In genomic region chr17:40139566-40140058, GRCh38 we compare ENCODE assay signal across 8 cellular contexts. TPM values are rescaled to one million over a fixed set of nuclear protein-coding genes. Genes with fewer than 3 reads are reported as not detected.
A peak's percentile ranks its signal among the peaks of the same experiment; 100 is the strongest.
DNase-seq lines count a peak whose midpoint lies in the region; ATAC-seq and TF ChIP-seq lines count a peak whose summit lies in the region.

No MANE protein-coding gene starts in this region.

- H3K9me3 ChIP-seq in Caco-2 (no peaks in the 10 kb centered on the region), OCI-LY3 (ENCODE audit: insufficient read depth, low read length) (no peaks in the 10 kb centered on the region), endodermal cell (ENCODE audit: control insufficient read depth, low read length) (no peaks in the 10 kb centered on the region), neural cell (ENCODE audit: low read length) (no peaks in the 10 kb centered on the region)

- intact Hi-C loops in Caco-2 (cut with micrococcal nuclease; ENCODE audit: unreplicated experiment) = loop anchor here (1.0 kb wide), 1 partner anchor 26 kb away; no protein-coding TSS in a partner anchor

- no peaks in the 10 kb centered on the region for H3K27me3 Mint-ChIP-seq in Caco-2 (ENCODE audit: insufficient read depth, unreplicated experiment)
- H3K27me3 Mint-ChIP-seq in endodermal cell (ENCODE audit: insufficient read depth) = no peaks in the 10 kb centered on the region

- H3K4me1 ChIP-seq in Caco-2 = peaks cover 8% of the 10 kb centered on the region; the same call in 1 of the 2 replicates
- peaks cover 21% of the 10 kb centered on the region for H3K4me1 ChIP-seq in OCI-LY3 (ENCODE audit: low read length)
- peaks cover 6% of the 10 kb centered on the region for H3K4me1 ChIP-seq in endodermal cell (ENCODE audit: control insufficient read depth, insufficient read depth, low read length)

- H3K4me3 ChIP-seq in Caco-2 (ENCODE audit: low read depth, low read length) = peak overlapping the region; percentile 53
- H3K4me3 ChIP-seq in OCI-LY3 (ENCODE audit: low read length) = peak overlapping the region; percentile 81
- H3K4me3 ChIP-seq in endodermal cell (ENCODE audit: low read length) = peak overlapping the region; percentile 97
- H3K4me3 ChIP-seq in neural cell (ENCODE audit: low read length) = peak overlapping the region; percentile 78

- BruUV-seq in Caco-2 (replicated peaks; lab: Mats Ljungman, UMichigan) = TSS peak; percentile 68

- H3K36me3 Mint-ChIP-seq in Caco-2 (ENCODE audit: insufficient read depth, unreplicated experiment) (peaks cover 74% of the 10 kb centered on the region), endodermal cell (ENCODE audit: low read depth) (peaks cover 49% of the 10 kb centered on the region)

- H3K27ac Mint-ChIP-seq in Caco-2 (ENCODE audit: unreplicated experiment) = peak overlapping the region; percentile 97
- H3K27ac Mint-ChIP-seq in endodermal cell = peak overlapping the region; percentile 95

- H2AFZ ChIP-seq in OCI-LY3 (ENCODE audit: low read depth, low read length) = peak overlapping the region; percentile 74; the same call in 1 of the 2 replicates
- peak overlapping the region; percentile 78 for H2AFZ ChIP-seq in neural cell (ENCODE audit: low read depth, low read length)

- TF ChIP-seq RAD21 in neural cell (conservative IDR thresholded peaks at IDR 0.05) = peak; percentile 28

- H3K36me3 ChIP-seq in Caco-2 (ENCODE audit: control insufficient read depth, insufficient read depth, low read length) = peaks cover 2% of the 10 kb centered on the region; the same call in 1 of the 2 replicates
- H3K36me3 ChIP-seq in OCI-LY3 (replicated peaks; ENCODE audit: low read depth, low read length) = peaks cover 35% of the 10 kb centered on the region
- peaks cover 50% of the 10 kb centered on the region for H3K36me3 ChIP-seq in endodermal cell (ENCODE audit: control insufficient read depth, insufficient read depth, low read length)
- peaks cover 2% of the 10 kb centered on the region for H3K36me3 ChIP-seq in neural cell (ENCODE audit: insufficient read depth, low read length)

- H3K27ac ChIP-seq in OCI-LY3 (ENCODE audit: low read length) (peak overlapping the region; percentile 88), endodermal cell (ENCODE audit: low read depth, low read length) (peak overlapping the region; percentile 93), neural cell (ENCODE audit: low read length) (peak overlapping the region; percentile 100)

- peaks cover 59% of the 10 kb centered on the region for H3K79me2 ChIP-seq in OCI-LY3 (ENCODE audit: low read length)
- H3K79me2 ChIP-seq in neural cell (replicated peaks; ENCODE audit: insufficient read depth, low read length) = peaks cover 18% of the 10 kb centered on the region

- H3K9ac ChIP-seq in OCI-LY3 (ENCODE audit: low read length) (peak overlapping the region; percentile 86), endodermal cell (ENCODE audit: extremely low read depth, low read length, poor library complexity, severe bottlenecking) (peak overlapping the region; percentile 95), neural cell (ENCODE audit: low read length) (peak overlapping the region; percentile 98)

- peak overlapping the region; percentile 82 for H3K4me2 ChIP-seq in OCI-LY3 (ENCODE audit: low read length)
- peak overlapping the region; percentile 93 for H3K4me2 ChIP-seq in neural cell (ENCODE audit: low read length)

- POLR2A ChIA-PET in Caco-2 (lab: Charles Lee) (interaction anchor here (0.6 to 2.9 kb wide), 11 partner anchors 15 to 177 kb away, joined by 3 to 39 read pairs (median 5); partner anchors contain the start of genes MSL1, NR1D1, PSMD3 and WIPF2), HEK293T (lab: Yijun Ruan, JAX) (interaction anchor here (0.6 to 5.1 kb wide), 24 partner anchors 12 to 202 kb away, joined by 3 to 135 read pairs (median 4); partner anchors contain the start of genes MED24, MSL1, NR1D1 and RAPGEFL1)

- H3K4me1 Mint-ChIP-seq in Caco-2 (ENCODE audit: low read depth, unreplicated experiment) (peaks cover 9% of the 10 kb centered on the region), endodermal cell (peaks cover 16% of the 10 kb centered on the region)

- TF ChIP-seq EP300 in neural cell (conservative IDR thresholded peaks at IDR 0.05; ENCODE audit: poor library complexity, severe bottlenecking) = no peak

- H3K9me3 Mint-ChIP-seq in Caco-2 (ENCODE audit: unreplicated experiment) (no peaks in the 10 kb centered on the region), endodermal cell (no peaks in the 10 kb centered on the region)

- ATAC-seq in GM21737 (IDR thresholded peaks at IDR 0.05; ENCODE audit: unreplicated experiment) = peak; percentile 12

- H3K27me3 ChIP-seq in Caco-2 (replicated peaks; ENCODE audit: control insufficient read depth, insufficient read depth, low read length) (no peaks in the 10 kb centered on the region), OCI-LY3 (ENCODE audit: low read depth, low read length) (no peaks in the 10 kb centered on the region), endodermal cell (ENCODE audit: control insufficient read depth, insufficient read depth, low read length, poor library complexity, severe bottlenecking) (no peaks in the 10 kb centered on the region), neural cell (ENCODE audit: insufficient read depth, low read depth, low read length) (no peaks in the 10 kb centered on the region)

- WGBS in endodermal cell (ENCODE audit: insufficient coverage in 1 of 2, insufficient read length in 1 of 2), 2 experiments = 52 to 56% methylated on average over 14 of the region's 14 CpGs

- H3K4me3 Mint-ChIP-seq in Caco-2 (ENCODE audit: unreplicated experiment) (peak overlapping the region; percentile 95), endodermal cell (peak overlapping the region; percentile 82)

- H3F3A ChIP-seq in neural cell (ENCODE audit: insufficient read depth, low read length, poor library complexity, severe bottlenecking) = no peaks in the 10 kb centered on the region

- H4K20me1 ChIP-seq in OCI-LY3 (ENCODE audit: insufficient read depth, low read length) (no peaks in the 10 kb centered on the region), neural cell (ENCODE audit: insufficient read depth) (no peaks in the 10 kb centered on the region)

- TF ChIP-seq CTCF in Caco-2 (IDR thresholded peaks at IDR 0.05; ENCODE audit: insufficient read depth in 1 of 2, low read depth in 1 of 2, low read length in 1 of 2, severe bottlenecking in 1 of 2, unreplicated experiment in 1 of 2) = no peak
- no peak for TF ChIP-seq CTCF in OCI-LY3 (IDR thresholded peaks at IDR 0.05; ENCODE audit: low read depth, low read length)
- TF ChIP-seq CTCF in endodermal cell (conservative IDR thresholded peaks at IDR 0.05) = no peak
- TF ChIP-seq CTCF in neural cell (IDR thresholded peaks at IDR 0.05; ENCODE audit: poor library complexity, severe bottlenecking) = no peak

- CTCF ChIA-PET in Caco-2 (lab: Charles Lee) (interaction anchor here (0.7 to 2.2 kb wide), 7 partner anchors 25 to 178 kb away, joined by 3 to 12 read pairs (median 6); partner anchors contain the start of gene NR1D1), HEK293T (lab: Yijun Ruan, JAX) (interaction anchor here (0.6 to 1.4 kb wide), 6 partner anchors 27 to 1997 kb away, joined by 3 to 8 read pairs (median 4); no protein-coding TSS in a partner anchor)

- no peaks in the 10 kb centered on the region for H3K9me2 ChIP-seq in neural cell (ENCODE audit: insufficient read depth, low read length)

- DNase-seq in Caco-2 (no peak), endodermal cell (no peak), cerebellar nuclear complex (lab: John Stamatoyannopoulos, UW) (no peak), HEK293T (ENCODE audit: extremely low spot score) (no peak), T1000 (lab: John Stamatoyannopoulos, UW) (no peak)

TF ChIP-seq in neural cell, 6 proteins besides CTCF, POLR2A, EP300 and RAD21 (continues in another document):
- no peak for TF ChIP-seq POLR2AphosphoS5 (IDR thresholded peaks at IDR 0.05)
- TF ChIP-seq MXI1 (conservative IDR thresholded peaks at IDR 0.05; ENCODE audit: poor library complexity, severe bottlenecking) = no peak
- TF ChIP-seq EZH2 (IDR thresholded peaks at IDR 0.05; ENCODE audit: borderline replicate concordance, insufficient read depth, low read length, poor library complexity, severe bottlenecking) = no peak

TF ChIP-seq in HEK293T, 16 proteins besides CTCF, POLR2A, EP300 and RAD21 (continues in another document):
- TF ChIP-seq ZNF384 (IDR thresholded peaks at IDR 0.05) (no peak), SUZ12 (IDR thresholded peaks at IDR 0.05) (no peak), ARNT (IDR thresholded peaks at IDR 0.05) (no peak), SP1 (IDR thresholded peaks at IDR 0.05) (no peak), ELF4 (IDR thresholded peaks at IDR 0.05) (no peak), BHLHE40 (IDR thresholded peaks at IDR 0.05; ENCODE audit: borderline replicate concordance) (no peak), LEF1 (IDR thresholded peaks at IDR 0.05; ENCODE audit: borderline replicate concordance) (no peak), TARDBP (IDR thresholded peaks at IDR 0.05) (no peak)
- TF ChIP-seq, protein P1, sequence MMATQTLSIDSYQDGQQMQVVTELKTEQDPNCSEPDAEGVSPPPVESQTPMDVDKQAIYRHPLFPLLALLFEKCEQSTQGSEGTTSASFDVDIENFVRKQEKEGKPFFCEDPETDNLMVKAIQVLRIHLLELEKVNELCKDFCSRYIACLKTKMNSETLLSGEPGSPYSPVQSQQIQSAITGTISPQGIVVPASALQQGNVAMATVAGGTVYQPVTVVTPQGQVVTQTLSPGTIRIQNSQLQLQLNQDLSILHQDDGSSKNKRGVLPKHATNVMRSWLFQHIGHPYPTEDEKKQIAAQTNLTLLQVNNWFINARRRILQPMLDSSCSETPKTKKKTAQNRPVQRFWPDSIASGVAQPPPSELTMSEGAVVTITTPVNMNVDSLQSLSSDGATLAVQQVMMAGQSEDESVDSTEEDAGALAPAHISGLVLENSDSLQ (IDR thresholded peaks at IDR 0.05) = no peak

RNA-seq across cellular contexts. Expression of gene CASC3, which starts 0.7 kb away (rescaled TPM):
- total RNA-seq in Caco-2 (2022) (102 and 110 TPM in 2 replicates), endodermal cell (100 to 1,000 TPM; 113 to 116 TPM)
- polyA plus RNA-seq in endodermal cell (2013, experiment 1 of 2) = 121 TPM
- 108 TPM for polyA plus RNA-seq in endodermal cell (2013, experiment 2 of 2)
- 50.6 and 52.3 TPM in 2 replicates for polyA plus RNA-seq in neural cell
- 65.0 and 70.7 TPM in 2 replicates for polyA minus RNA-seq in neural cell

RNA-seq across cellular contexts. Expression of gene MSL1, which starts 17.8 kb away (rescaled TPM):
- total RNA-seq in Caco-2 (2022) (82.6 and 86.9 TPM in 2 replicates), endodermal cell (100 to 1,000 TPM in 1 of 2 donors, 10 to 100 TPM in 1; 95.4 to 108 TPM)
- 126 TPM for polyA plus RNA-seq in endodermal cell (2013, experiment 1 of 2)
- 115 TPM for polyA plus RNA-seq in endodermal cell (2013, experiment 2 of 2)
- 118 and 137 TPM in 2 replicates for polyA plus RNA-seq in neural cell
- 103 and 105 TPM in 2 replicates for polyA minus RNA-seq in neural cell

RNA-seq across cellular contexts. Expression of gene RAPGEFL1, which starts 37.7 kb away (rescaled TPM):
- 13.2 and 15.0 TPM in 2 replicates for total RNA-seq in Caco-2 (2022)
- 10 to 100 TPM; 15.6 to 20.8 TPM for total RNA-seq in endodermal cell
- polyA plus RNA-seq in endodermal cell (2013, experiment 1 of 2) = 19.9 TPM
- 15.5 TPM for polyA plus RNA-seq in endodermal cell (2013, experiment 2 of 2)
- polyA plus RNA-seq in neural cell = 15.5 and 15.6 TPM in 2 replicates
- polyA minus RNA-seq in neural cell = 11.5 and 14.9 TPM in 2 replicates

RNA-seq across cellular contexts. Expression of gene NR1D1, which starts 39.2 kb away (rescaled TPM):
- total RNA-seq in Caco-2 (2022) = 8.9 and 11.3 TPM in 2 replicates
- 1 to 10 TPM; 3.0 to 4.4 TPM for total RNA-seq in endodermal cell
- 3.1 TPM for polyA plus RNA-seq in endodermal cell (2013, experiment 1 of 2)
- polyA plus RNA-seq in endodermal cell (2013, experiment 2 of 2) = 2.3 TPM
- 0.73 TPM in 1 of 2 replicates, not detected in the other for polyA plus RNA-seq in neural cell
- polyA minus RNA-seq in neural cell = 0.24 and 0.35 TPM in 2 replicates
